ENCODE assay signal across 1 cellular context in the genomic region with DNA sequence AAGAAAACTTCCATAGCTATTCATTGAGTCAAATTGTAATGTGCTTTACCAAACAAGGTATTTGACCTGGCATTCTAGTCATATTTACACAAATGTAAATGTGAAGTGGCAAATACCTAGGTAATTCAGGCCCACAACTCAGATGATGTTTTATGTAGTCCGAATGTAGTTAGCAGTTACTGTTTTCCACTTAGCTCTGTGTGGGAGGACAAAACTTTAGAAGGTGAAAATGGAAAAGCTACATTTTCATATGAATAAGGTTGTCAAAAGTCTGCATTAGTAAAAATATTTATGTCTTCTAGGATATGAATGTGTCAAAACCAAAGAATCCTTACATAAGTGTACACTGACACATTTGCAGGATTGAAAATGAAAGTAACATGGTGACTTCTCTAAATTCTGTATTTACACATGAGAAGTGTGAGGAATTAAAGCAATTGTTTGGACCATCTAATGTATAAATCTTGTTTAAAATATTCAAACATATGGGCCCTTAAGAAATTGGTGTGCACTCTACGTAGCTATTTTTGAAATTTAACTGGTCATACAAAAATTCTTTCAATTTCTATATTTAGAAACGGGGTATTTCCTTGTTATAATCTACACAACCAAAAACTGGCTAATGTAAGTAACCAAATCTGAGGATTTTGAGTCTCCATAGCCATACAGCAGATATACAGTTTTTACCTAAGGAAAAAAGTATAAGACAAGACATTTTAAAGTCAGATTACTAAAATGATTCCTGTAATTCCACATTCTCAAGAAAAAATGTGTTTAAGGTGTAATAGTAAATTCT.
TF ChIP-seq lines count a peak whose summit lies in the region.

No MANE protein-coding gene starts in this region.

TF ChIP-seq in HEK293, 187 proteins besides CTCF, POLR2A, EP300 and RAD21 (continued from another document):
- TF ChIP-seq, protein P1, sequence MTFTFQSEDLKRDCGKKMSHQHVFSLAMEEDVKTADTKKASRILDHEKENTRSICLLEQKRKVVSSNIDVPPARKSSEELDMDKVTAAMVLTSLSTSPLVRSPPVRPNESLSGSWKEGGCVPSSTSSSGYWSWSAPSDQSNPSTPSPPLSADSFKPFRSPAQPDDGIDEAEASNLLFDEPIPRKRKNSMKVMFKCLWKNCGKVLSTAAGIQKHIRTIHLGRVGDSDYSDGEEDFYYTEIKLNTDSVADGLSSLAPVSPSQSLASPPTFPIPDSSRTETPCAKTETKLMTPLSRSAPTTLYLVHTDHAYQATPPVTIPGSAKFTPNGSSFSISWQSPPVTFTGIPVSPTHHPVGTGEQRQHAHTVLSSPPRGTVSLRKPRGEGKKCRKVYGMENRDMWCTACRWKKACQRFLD (tag by site-specific recombination; IDR thresholded peaks at IDR 0.05) = no peak
- TF ChIP-seq ZNF48 (tag by site-specific recombination; IDR thresholded peaks at IDR 0.05) (no peak), PRDM1 (tag by site-specific recombination; IDR thresholded peaks at IDR 0.05) (peak; percentile 17; the same call in 1 of the 2 replicates), ZNF600 (tag by site-specific recombination; IDR thresholded peaks at IDR 0.05) (peak; percentile 56; the same call in 1 of the 2 replicates), BCL11A (tag by site-specific recombination; IDR thresholded peaks at IDR 0.05; ENCODE audit: low read depth) (no peak), MZF1 (tag by site-specific recombination; IDR thresholded peaks at IDR 0.05; ENCODE audit: borderline replicate concordance) (no peak), ZNF658 (tag by site-specific recombination; IDR thresholded peaks at IDR 0.05) (no peak), ZNF341 (tag by site-specific recombination; IDR thresholded peaks at IDR 0.05; ENCODE audit: low read depth) (no peak), ZNF837 (tag by site-specific recombination; IDR thresholded peaks at IDR 0.05) (no peak), ZBTB1 (tag by site-specific recombination; IDR thresholded peaks at IDR 0.05) (no peak), GLIS1 (tag by site-specific recombination; IDR thresholded peaks at IDR 0.05) (no peak), ZNF423 (tag by site-specific recombination; IDR thresholded peaks at IDR 0.05) (no peak), ZNF548 (tag by site-specific recombination; IDR thresholded peaks at IDR 0.05) (no peak), ZNF211 (tag by site-specific recombination; IDR thresholded peaks at IDR 0.05; ENCODE audit: low read depth) (no peak), FEZF1 (tag by site-specific recombination; IDR thresholded peaks at IDR 0.05) (no peak), EGR2 (tag by site-specific recombination; IDR thresholded peaks at IDR 0.05; ENCODE audit: low read depth) (0 out of 2 replicates have a peak, but pooled peaks have one; percentile 6), IKZF3 (tag by site-specific recombination; IDR thresholded peaks at IDR 0.05) (no peak), ZNF785 (tag by site-specific recombination; IDR thresholded peaks at IDR 0.05) (no peak), ZNF404 (tag by site-specific recombination; IDR thresholded peaks at IDR 0.05) (no peak), SP7 (tag by site-specific recombination; IDR thresholded peaks at IDR 0.05) (peak; percentile 17; the same call in 1 of the 2 replicates), ZNF544 (tag by site-specific recombination; IDR thresholded peaks at IDR 0.05) (no peak), GFI1B (tag by site-specific recombination; IDR thresholded peaks at IDR 0.05) (no peak), ZNF621 (tag by site-specific recombination; IDR thresholded peaks at IDR 0.05) (no peak), ZNF274 (IDR thresholded peaks at IDR 0.05; ENCODE audit: low read length) (no peak), ZNF274 (tag by site-specific recombination; IDR thresholded peaks at IDR 0.05; ENCODE audit: borderline replicate concordance) (no peak), ZNF311 (tag by site-specific recombination; IDR thresholded peaks at IDR 0.05; ENCODE audit: borderline replicate concordance) (no peak), HOXC10 (CRISPR knock-in tag; IDR thresholded peaks at IDR 0.05) (no peak), KLF9 (tag by site-specific recombination; IDR thresholded peaks at IDR 0.05; ENCODE audit: low read depth) (no peak), GLIS2 (tag by site-specific recombination; IDR thresholded peaks at IDR 0.05) (no peak), ZNF157 (tag by site-specific recombination; IDR thresholded peaks at IDR 0.05) (no peak), ZNF560 (tag by site-specific recombination; IDR thresholded peaks at IDR 0.05; ENCODE audit: borderline replicate concordance) (no peak), ZNF184 (tag by site-specific recombination; IDR thresholded peaks at IDR 0.05) (no peak)
- TF ChIP-seq, protein P2, sequence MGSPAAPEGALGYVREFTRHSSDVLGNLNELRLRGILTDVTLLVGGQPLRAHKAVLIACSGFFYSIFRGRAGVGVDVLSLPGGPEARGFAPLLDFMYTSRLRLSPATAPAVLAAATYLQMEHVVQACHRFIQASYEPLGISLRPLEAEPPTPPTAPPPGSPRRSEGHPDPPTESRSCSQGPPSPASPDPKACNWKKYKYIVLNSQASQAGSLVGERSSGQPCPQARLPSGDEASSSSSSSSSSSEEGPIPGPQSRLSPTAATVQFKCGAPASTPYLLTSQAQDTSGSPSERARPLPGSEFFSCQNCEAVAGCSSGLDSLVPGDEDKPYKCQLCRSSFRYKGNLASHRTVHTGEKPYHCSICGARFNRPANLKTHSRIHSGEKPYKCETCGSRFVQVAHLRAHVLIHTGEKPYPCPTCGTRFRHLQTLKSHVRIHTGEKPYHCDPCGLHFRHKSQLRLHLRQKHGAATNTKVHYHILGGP (tag by site-specific recombination; IDR thresholded peaks at IDR 0.05) = no peak
- TF ChIP-seq, protein P3, sequence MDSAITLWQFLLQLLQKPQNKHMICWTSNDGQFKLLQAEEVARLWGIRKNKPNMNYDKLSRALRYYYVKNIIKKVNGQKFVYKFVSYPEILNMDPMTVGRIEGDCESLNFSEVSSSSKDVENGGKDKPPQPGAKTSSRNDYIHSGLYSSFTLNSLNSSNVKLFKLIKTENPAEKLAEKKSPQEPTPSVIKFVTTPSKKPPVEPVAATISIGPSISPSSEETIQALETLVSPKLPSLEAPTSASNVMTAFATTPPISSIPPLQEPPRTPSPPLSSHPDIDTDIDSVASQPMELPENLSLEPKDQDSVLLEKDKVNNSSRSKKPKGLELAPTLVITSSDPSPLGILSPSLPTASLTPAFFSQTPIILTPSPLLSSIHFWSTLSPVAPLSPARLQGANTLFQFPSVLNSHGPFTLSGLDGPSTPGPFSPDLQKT (IDR thresholded peaks at IDR 0.05; ENCODE audit: borderline replicate concordance, low read depth, low read length) = no peak
- TF ChIP-seq, protein P4, sequence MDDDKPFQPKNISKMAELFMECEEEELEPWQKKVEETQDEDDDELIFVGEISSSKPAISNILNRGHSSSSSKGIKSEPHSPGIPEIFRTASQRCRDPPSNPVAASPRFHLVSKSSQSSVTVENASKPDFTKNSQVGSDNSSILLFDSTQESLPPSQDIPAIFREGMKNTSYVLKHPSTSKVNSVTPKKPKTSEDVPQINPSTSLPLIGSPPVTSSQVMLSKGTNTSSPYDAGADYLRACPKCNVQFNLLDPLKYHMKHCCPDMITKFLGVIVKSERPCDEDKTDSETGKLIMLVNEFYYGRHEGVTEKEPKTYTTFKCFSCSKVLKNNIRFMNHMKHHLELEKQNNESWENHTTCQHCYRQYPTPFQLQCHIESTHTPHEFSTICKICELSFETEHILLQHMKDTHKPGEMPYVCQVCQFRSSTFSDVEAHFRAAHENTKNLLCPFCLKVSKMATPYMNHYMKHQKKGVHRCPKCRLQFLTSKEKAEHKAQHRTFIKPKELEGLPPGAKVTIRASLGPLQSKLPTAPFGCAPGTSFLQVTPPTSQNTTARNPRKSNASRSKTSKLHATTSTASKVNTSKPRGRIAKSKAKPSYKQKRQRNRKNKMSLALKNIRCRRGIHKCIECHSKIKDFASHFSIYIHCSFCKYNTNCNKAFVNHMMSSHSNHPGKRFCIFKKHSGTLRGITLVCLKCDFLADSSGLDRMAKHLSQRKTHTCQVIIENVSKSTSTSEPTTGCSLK (tag by site-specific recombination; IDR thresholded peaks at IDR 0.05) = no peak
- TF ChIP-seq, protein P5, sequence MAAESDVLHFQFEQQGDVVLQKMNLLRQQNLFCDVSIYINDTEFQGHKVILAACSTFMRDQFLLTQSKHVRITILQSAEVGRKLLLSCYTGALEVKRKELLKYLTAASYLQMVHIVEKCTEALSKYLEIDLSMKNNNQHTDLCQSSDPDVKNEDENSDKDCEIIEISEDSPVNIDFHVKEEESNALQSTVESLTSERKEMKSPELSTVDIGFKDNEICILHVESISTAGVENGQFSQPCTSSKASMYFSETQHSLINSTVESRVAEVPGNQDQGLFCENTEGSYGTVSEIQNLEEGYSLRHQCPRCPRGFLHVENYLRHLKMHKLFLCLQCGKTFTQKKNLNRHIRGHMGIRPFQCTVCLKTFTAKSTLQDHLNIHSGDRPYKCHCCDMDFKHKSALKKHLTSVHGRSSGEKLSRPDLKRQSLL (tag by site-specific recombination; IDR thresholded peaks at IDR 0.05) = no peak
- TF ChIP-seq, protein P6, sequence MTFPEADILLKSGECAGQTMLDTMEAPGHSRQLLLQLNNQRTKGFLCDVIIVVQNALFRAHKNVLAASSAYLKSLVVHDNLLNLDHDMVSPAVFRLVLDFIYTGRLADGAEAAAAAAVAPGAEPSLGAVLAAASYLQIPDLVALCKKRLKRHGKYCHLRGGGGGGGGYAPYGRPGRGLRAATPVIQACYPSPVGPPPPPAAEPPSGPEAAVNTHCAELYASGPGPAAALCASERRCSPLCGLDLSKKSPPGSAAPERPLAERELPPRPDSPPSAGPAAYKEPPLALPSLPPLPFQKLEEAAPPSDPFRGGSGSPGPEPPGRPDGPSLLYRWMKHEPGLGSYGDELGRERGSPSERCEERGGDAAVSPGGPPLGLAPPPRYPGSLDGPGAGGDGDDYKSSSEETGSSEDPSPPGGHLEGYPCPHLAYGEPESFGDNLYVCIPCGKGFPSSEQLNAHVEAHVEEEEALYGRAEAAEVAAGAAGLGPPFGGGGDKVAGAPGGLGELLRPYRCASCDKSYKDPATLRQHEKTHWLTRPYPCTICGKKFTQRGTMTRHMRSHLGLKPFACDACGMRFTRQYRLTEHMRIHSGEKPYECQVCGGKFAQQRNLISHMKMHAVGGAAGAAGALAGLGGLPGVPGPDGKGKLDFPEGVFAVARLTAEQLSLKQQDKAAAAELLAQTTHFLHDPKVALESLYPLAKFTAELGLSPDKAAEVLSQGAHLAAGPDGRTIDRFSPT (tag by site-specific recombination; IDR thresholded peaks at IDR 0.05) = no peak
- TF ChIP-seq, protein P7, sequence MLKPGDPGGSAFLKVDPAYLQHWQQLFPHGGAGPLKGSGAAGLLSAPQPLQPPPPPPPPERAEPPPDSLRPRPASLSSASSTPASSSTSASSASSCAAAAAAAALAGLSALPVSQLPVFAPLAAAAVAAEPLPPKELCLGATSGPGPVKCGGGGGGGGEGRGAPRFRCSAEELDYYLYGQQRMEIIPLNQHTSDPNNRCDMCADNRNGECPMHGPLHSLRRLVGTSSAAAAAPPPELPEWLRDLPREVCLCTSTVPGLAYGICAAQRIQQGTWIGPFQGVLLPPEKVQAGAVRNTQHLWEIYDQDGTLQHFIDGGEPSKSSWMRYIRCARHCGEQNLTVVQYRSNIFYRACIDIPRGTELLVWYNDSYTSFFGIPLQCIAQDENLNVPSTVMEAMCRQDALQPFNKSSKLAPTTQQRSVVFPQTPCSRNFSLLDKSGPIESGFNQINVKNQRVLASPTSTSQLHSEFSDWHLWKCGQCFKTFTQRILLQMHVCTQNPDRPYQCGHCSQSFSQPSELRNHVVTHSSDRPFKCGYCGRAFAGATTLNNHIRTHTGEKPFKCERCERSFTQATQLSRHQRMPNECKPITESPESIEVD (tag by site-specific recombination; IDR thresholded peaks at IDR 0.05) = peak; percentile 91
- TF ChIP-seq, protein P8, sequence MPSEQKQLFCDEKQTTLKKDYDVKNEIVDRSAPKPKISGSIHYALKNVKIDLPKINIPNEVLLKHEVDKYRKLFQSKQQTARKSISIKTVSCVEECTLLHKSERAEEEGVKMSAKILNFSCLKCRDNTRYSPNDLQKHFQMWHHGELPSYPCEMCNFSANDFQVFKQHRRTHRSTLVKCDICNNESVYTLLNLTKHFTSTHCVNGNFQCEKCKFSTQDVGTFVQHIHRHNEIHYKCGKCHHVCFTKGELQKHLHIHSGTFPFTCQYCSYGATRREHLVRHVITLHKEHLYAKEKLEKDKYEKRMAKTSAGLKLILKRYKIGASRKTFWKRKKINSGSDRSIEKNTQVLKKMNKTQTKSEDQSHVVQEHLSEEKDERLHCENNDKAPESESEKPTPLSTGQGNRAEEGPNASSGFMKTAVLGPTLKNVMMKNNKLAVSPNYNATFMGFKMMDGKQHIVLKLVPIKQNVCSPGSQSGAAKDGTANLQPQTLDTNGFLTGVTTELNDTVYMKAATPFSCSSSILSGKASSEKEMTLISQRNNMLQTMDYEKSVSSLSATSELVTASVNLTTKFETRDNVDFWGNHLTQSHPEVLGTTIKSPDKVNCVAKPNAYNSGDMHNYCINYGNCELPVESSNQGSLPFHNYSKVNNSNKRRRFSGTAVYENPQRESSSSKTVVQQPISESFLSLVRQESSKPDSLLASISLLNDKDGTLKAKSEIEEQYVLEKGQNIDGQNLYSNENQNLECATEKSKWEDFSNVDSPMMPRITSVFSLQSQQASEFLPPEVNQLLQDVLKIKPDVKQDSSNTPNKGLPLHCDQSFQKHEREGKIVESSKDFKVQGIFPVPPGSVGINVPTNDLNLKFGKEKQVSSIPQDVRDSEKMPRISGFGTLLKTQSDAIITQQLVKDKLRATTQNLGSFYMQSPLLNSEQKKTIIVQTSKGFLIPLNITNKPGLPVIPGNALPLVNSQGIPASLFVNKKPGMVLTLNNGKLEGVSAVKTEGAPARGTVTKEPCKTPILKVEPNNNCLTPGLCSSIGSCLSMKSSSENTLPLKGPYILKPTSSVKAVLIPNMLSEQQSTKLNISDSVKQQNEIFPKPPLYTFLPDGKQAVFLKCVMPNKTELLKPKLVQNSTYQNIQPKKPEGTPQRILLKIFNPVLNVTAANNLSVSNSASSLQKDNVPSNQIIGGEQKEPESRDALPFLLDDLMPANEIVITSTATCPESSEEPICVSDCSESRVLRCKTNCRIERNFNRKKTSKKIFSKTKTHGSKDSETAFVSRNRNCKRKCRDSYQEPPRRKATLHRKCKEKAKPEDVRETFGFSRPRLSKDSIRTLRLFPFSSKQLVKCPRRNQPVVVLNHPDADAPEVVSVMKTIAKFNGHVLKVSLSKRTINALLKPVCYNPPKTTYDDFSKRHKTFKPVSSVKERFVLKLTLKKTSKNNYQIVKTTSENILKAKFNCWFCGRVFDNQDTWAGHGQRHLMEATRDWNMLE (tag by site-specific recombination; conservative IDR thresholded peaks at IDR 0.05; ENCODE audit: low read depth) = no peak
- TF ChIP-seq, protein P9, sequence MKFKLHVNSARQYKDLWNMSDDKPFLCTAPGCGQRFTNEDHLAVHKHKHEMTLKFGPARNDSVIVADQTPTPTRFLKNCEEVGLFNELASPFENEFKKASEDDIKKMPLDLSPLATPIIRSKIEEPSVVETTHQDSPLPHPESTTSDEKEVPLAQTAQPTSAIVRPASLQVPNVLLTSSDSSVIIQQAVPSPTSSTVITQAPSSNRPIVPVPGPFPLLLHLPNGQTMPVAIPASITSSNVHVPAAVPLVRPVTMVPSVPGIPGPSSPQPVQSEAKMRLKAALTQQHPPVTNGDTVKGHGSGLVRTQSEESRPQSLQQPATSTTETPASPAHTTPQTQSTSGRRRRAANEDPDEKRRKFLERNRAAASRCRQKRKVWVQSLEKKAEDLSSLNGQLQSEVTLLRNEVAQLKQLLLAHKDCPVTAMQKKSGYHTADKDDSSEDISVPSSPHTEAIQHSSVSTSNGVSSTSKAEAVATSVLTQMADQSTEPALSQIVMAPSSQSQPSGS (tag by site-specific recombination; IDR thresholded peaks at IDR 0.05; ENCODE audit: low read depth) = no peak
TF ChIP-seq in HEK293: peak in this region for 6.
